11 cellular contexts compared by ENCODE assay signal in the genomic region with DNA sequence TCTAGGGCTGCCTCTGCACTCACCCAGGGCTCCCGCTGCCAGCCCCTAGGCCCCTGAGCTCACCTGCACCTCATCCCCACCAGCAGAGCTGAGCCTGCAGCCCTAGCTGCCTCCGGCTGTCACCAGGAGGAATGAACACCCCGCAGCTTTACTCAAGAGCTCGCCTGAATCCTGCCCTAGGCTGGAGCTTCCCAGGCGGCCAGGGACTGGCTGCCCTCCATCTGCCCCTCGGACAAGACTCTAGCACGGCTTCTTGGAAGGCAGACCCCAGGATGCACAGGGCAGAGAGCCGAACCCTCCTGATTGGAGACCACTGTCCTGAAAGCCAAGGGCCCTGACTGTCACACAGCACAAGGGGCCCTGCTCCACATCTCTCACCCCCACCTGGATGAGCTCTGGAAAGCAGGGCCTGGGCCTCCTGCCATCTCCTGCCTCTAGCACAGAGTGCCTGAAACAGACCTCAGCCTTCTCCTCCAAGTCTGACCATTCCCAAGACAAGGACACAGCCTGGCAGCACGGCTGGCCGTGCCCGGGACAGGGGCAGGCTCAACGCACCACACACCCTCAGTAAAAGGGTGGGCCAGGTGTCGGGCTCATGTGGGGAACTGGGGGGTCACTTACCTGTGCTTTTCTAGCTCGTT. TPM values are rescaled to one million over a fixed set of nuclear protein-coding genes. Genes with fewer than 3 reads are reported as not detected.
DNase-seq lines count a peak whose midpoint lies in the region; ATAC-seq and TF ChIP-seq lines count a peak whose summit lies in the region.
"Had no signal": no experiment of that assay in that cellular context is flagged by ENCODE, and none has a peak within 500 bp of the region (broad histone marks: within the 10 kb centered on the region; RNA-seq: fewer than 3 reads in every experiment).

No MANE protein-coding gene starts in this region.

- no peak overlapping the region for H2AFZ ChIP-seq in osteoblast (ENCODE audit: low read length)

- H3K36me3 ChIP-seq in osteoblast (ENCODE audit: insufficient read depth, low read length) = peaks cover 27% of the 10 kb centered on the region

- H3K27me3 ChIP-seq in osteoblast (ENCODE audit: insufficient read depth, low read length) = no peaks in the 10 kb centered on the region

- H3K9me3 ChIP-seq in osteoblast (ENCODE audit: low read depth, low read length) = no peaks in the 10 kb centered on the region

- DNase-seq in stimulated activated CD4-positive, alpha-beta T cell treated with anti-CD3 and anti-CD28 coated beads, Interleukin-4, amount 100 ng/mL, for 24 hours = peak; percentile 2
- no peak for DNase-seq in stimulated activated CD4-positive, alpha-beta T cell treated with anti-CD3 and anti-CD28 coated beads, Interleukin-2, amount 100 ng/mL, for 48 hours
- DNase-seq in Right ventricle myocardium inferior (ENCODE audit: missing footprints) (peak; percentile 58), osteoblast (ENCODE audit: insufficient read length, low spot score, missing footprints) (peak; percentile 61), NCI-H69 (lab: John Stamatoyannopoulos, UW) (no peak), DMS114 treated with DMSO at 0.1 percent for 48 hours (lab: John Stamatoyannopoulos, UW; ENCODE audit: unreplicated experiment) (no peak), GM19240 (ENCODE audit: insufficient read length, low spot score) (no peak)
- DNase-seq: AML-193, NCI-H2081 had no signal

- H3K79me2 ChIP-seq in osteoblast (ENCODE audit: insufficient read depth, low read length) = peaks cover 73% of the 10 kb centered on the region

- TF ChIP-seq CTCF in osteoblast (IDR thresholded peaks at IDR 0.05; ENCODE audit: extremely low read depth, low read depth, low read length) = no peak

- no peak overlapping the region for H3K27ac ChIP-seq in osteoblast (ENCODE audit: low read depth, low read length)
- H3K27ac ChIP-seq: SK-N-MC had no signal

- ATAC-seq in Right ventricle myocardium inferior = no peak
- no peak for ATAC-seq in HG02885 (IDR thresholded peaks at IDR 0.05; ENCODE audit: poor library complexity, unreplicated experiment)

- no peak overlapping the region for H3K4me3 ChIP-seq in osteoblast (ENCODE audit: insufficient read depth, low read length)

- H3K4me2 ChIP-seq in osteoblast (ENCODE audit: insufficient read depth, low read length) = no peak overlapping the region

- intact Hi-C loops in Right ventricle myocardium inferior (cut with DNase I) = loop anchor here (2.0 kb wide), 1 partner anchor 15 kb away; a partner anchor contains a TSS

- peaks cover 29% of the 10 kb centered on the region for H3K4me1 ChIP-seq in osteoblast (ENCODE audit: insufficient read depth, low read length)

- H4K20me1 ChIP-seq in osteoblast (ENCODE audit: insufficient read depth, low read length) = peaks cover 77% of the 10 kb centered on the region

RNA-seq across cellular contexts. Expression of a gene that starts 4.4 kb away (rescaled TPM):
- total RNA-seq in Right ventricle myocardium inferior (36.0 TPM), osteoblast (53.3 and 56.8 TPM in 2 replicates)

RNA-seq across cellular contexts. Expression of a gene that starts 15.6 kb away (rescaled TPM):
- total RNA-seq in Right ventricle myocardium inferior (7.7 TPM), osteoblast (8.7 and 9.7 TPM in 2 replicates)

RNA-seq across cellular contexts. Expression of a gene that starts 15.6 kb away (rescaled TPM):
- 2.0 TPM for total RNA-seq in Right ventricle myocardium inferior
- total RNA-seq in osteoblast = 2.9 and 4.1 TPM in 2 replicates

Comparison
In these comparisons a context has a peak if more than half of its experiments do, and no peak if none do; other contexts are left out.
1. DNase-seq: peak in stimulated activated CD4-positive, alpha-beta T cell treated with anti-CD3 and anti-CD28 coated beads, Interleukin-4, amount 100 ng/mL, for 24 hours (single experiment), Right ventricle myocardium inferior (single experiment) and osteoblast (single experiment); none in stimulated activated CD4-positive, alpha-beta T cell treated with anti-CD3 and anti-CD28 coated beads, Interleukin-2, amount 100 ng/mL, for 48 hours (0 of 2), NCI-H69 (single experiment), DMS114 treated with DMSO at 0.1 percent for 48 hours (single experiment) and GM19240 (single experiment).